1 cellular context compared by ENCODE assay signal in genomic region chr17:4492762-4493561, GRCh38.
TF ChIP-seq lines count a peak whose summit lies in the region.

No MANE protein-coding gene starts in this region.

TF ChIP-seq in GM23338, 12 proteins besides CTCF, POLR2A, EP300 and RAD21 (continued from another document):
- no peak for TF ChIP-seq ZNF462 (CRISPR knock-in tag; IDR thresholded peaks at IDR 0.05)
